In the genomic region with DNA sequence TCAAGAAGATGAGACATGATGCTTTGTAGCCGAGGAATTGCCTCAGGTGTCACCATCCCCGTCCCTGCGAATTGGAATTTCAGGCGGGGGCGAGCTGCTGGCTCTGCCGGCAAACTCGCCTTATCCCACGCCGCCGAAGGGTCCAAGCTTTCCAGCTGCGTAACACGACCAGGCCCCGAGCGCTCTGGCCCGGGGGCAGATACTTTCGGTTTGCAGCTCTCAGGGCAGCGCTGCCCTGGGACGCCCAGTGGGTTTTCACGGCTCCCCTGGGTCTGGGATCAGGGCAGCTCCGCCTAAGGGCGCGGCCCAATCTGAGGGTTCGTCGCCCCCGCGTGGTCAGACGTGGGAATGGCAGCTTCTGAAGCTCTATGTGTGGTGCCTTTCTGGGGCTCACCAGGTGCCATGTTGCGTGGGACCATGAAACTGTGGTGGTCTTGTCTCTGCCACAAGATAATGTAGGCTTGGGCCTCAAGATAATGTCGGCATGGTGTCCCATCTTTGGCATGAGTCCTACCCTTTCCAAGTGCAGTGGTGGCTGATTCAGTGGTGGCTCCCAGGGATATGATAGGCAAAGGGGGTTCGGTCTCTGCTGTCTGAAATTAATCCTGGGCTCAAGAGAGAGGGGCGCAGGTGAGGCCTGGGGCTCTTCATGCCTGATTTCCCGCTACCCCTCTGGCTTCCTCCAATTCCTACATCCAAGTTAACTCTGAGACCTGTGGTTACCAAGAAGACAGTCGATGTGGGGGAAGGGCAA, we compare ENCODE assay signal across 1 cellular context.
TF ChIP-seq lines count a peak whose summit lies in the region.

No MANE protein-coding gene starts in this region.

TF ChIP-seq in HepG2, 621 proteins besides CTCF, POLR2A, EP300 and RAD21 (continued from another document and continues in another):
- TF ChIP-seq, protein P1, sequence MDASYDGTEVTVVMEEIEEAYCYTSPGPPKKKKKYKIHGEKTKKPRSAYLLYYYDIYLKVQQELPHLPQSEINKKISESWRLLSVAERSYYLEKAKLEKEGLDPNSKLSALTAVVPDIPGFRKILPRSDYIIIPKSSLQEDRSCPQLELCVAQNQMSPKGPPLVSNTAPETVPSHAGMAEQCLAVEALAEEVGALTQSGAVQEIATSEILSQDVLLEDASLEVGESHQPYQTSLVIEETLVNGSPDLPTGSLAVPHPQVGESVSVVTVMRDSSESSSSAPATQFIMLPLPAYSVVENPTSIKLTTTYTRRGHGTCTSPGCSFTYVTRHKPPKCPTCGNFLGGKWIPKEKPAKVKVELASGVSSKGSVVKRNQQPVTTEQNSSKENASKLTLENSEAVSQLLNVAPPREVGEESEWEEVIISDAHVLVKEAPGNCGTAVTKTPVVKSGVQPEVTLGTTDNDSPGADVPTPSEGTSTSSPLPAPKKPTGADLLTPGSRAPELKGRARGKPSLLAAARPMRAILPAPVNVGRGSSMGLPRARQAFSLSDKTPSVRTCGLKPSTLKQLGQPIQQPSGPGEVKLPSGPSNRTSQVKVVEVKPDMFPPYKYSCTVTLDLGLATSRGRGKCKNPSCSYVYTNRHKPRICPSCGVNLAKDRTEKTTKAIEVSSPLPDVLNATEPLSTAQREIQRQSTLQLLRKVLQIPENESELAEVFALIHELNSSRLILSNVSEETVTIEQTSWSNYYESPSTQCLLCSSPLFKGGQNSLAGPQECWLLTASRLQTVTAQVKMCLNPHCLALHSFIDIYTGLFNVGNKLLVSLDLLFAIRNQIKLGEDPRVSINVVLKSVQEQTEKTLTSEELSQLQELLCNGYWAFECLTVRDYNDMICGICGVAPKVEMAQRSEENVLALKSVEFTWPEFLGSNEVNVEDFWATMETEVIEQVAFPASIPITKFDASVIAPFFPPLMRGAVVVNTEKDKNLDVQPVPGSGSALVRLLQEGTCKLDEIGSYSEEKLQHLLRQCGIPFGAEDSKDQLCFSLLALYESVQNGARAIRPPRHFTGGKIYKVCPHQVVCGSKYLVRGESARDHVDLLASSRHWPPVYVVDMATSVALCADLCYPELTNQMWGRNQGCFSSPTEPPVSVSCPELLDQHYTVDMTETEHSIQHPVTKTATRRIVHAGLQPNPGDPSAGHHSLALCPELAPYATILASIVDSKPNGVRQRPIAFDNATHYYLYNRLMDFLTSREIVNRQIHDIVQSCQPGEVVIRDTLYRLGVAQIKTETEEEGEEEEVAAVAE (CRISPR knock-in tag; IDR thresholded peaks at IDR 0.05; ENCODE audit: borderline replicate concordance) = peak; percentile 75
- TF ChIP-seq HDAC2 (CRISPR knock-in tag; IDR thresholded peaks at IDR 0.05) = peak; percentile 79
- TF ChIP-seq, protein P2, sequence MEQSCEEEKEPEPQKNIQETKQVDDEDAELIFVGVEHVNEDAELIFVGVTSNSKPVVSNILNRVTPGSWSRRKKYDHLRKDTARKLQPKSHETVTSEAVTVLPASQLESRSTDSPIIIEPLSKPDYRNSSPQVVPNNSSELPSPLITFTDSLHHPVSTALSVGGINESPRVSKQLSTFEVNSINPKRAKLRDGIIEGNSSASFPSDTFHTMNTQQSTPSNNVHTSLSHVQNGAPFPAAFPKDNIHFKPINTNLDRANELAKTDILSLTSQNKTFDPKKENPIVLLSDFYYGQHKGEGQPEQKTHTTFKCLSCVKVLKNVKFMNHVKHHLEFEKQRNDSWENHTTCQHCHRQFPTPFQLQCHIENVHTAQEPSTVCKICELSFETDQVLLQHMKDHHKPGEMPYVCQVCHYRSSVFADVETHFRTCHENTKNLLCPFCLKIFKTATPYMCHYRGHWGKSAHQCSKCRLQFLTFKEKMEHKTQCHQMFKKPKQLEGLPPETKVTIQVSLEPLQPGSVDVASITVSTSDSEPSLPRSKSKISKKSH (CRISPR knock-in tag; IDR thresholded peaks at IDR 0.05; ENCODE audit: borderline replicate concordance) = peak; percentile 95
- no peak for TF ChIP-seq KLF9 (CRISPR knock-in tag; IDR thresholded peaks at IDR 0.05; ENCODE audit: low read depth)
- peak; percentile 83; the same call in 1 of the 2 replicates for TF ChIP-seq HNRNPL (IDR thresholded peaks at IDR 0.05; ENCODE audit: low read depth, low read length)
- TF ChIP-seq, protein P3, sequence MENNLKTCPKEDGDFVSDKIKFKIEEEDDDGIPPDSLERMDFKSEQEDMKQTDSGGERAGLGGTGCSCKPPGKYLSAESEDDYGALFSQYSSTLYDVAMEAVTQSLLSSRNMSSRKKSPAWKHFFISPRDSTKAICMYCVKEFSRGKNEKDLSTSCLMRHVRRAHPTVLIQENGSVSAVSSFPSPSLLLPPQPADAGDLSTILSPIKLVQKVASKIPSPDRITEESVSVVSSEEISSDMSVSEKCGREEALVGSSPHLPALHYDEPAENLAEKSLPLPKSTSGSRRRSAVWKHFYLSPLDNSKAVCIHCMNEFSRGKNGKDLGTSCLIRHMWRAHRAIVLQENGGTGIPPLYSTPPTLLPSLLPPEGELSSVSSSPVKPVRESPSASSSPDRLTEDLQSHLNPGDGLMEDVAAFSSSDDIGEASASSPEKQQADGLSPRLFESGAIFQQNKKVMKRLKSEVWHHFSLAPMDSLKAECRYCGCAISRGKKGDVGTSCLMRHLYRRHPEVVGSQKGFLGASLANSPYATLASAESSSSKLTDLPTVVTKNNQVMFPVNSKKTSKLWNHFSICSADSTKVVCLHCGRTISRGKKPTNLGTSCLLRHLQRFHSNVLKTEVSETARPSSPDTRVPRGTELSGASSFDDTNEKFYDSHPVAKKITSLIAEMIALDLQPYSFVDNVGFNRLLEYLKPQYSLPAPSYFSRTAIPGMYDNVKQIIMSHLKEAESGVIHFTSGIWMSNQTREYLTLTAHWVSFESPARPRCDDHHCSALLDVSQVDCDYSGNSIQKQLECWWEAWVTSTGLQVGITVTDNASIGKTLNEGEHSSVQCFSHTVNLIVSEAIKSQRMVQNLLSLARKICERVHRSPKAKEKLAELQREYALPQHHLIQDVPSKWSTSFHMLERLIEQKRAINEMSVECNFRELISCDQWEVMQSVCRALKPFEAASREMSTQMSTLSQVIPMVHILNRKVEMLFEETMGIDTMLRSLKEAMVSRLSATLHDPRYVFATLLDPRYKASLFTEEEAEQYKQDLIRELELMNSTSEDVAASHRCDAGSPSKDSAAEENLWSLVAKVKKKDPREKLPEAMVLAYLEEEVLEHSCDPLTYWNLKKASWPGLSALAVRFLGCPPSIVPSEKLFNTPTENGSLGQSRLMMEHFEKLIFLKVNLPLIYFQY (CRISPR knock-in tag; IDR thresholded peaks at IDR 0.05; ENCODE audit: borderline replicate concordance) = peak; percentile 98
- peak; percentile 88; the same call in 1 of the 2 replicates for TF ChIP-seq ZNF224 (CRISPR knock-in tag; IDR thresholded peaks at IDR 0.05)
- TF ChIP-seq, protein P4, sequence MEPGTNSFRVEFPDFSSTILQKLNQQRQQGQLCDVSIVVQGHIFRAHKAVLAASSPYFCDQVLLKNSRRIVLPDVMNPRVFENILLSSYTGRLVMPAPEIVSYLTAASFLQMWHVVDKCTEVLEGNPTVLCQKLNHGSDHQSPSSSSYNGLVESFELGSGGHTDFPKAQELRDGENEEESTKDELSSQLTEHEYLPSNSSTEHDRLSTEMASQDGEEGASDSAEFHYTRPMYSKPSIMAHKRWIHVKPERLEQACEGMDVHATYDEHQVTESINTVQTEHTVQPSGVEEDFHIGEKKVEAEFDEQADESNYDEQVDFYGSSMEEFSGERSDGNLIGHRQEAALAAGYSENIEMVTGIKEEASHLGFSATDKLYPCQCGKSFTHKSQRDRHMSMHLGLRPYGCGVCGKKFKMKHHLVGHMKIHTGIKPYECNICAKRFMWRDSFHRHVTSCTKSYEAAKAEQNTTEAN (CRISPR knock-in tag; conservative IDR thresholded peaks at IDR 0.05) = 0 out of 2 replicates have a peak, but pooled peaks have one; percentile 9
- TF ChIP-seq MED1 (CRISPR knock-in tag; IDR thresholded peaks at IDR 0.05) = peak; percentile 55
- TF ChIP-seq SRSF1 (optimal IDR thresholded peaks at IDR 0.05; ENCODE audit: low read depth, low read length) = peak; percentile 56
- no peak for TF ChIP-seq REXO4 (CRISPR knock-in tag; IDR thresholded peaks at IDR 0.05; ENCODE audit: borderline replicate concordance)
- TF ChIP-seq SMC3 (IDR thresholded peaks at IDR 0.05; ENCODE audit: low read length) = peak; percentile 89
- TF ChIP-seq, protein P5, sequence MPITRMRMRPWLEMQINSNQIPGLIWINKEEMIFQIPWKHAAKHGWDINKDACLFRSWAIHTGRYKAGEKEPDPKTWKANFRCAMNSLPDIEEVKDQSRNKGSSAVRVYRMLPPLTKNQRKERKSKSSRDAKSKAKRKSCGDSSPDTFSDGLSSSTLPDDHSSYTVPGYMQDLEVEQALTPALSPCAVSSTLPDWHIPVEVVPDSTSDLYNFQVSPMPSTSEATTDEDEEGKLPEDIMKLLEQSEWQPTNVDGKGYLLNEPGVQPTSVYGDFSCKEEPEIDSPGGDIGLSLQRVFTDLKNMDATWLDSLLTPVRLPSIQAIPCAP (CRISPR knock-in tag; IDR thresholded peaks at IDR 0.05; ENCODE audit: low read depth) = peak; percentile 94
- peak; percentile 62; the same call in 1 of the 2 replicates for TF ChIP-seq ZNF335 (CRISPR knock-in tag; IDR thresholded peaks at IDR 0.05)
- peak; percentile 85; the same call in 1 of the 2 replicates for TF ChIP-seq KLF6 (CRISPR knock-in tag; IDR thresholded peaks at IDR 0.05)
- peak; percentile 44; the same call in 1 of the 2 replicates for TF ChIP-seq MIER3 (CRISPR knock-in tag; IDR thresholded peaks at IDR 0.05; ENCODE audit: borderline replicate concordance)
- TF ChIP-seq ZNF644 (CRISPR knock-in tag; IDR thresholded peaks at IDR 0.05; ENCODE audit: low read depth) = peak; percentile 77; the same call in 1 of the 2 replicates
- TF ChIP-seq ZNF350 (CRISPR knock-in tag; IDR thresholded peaks at IDR 0.05; ENCODE audit: borderline replicate concordance, low read depth) = peak; percentile 93
- no peak; the same call in 1 of the 2 replicates for TF ChIP-seq ZNF326 (CRISPR knock-in tag; IDR thresholded peaks at IDR 0.05; ENCODE audit: borderline replicate concordance)
- no peak for TF ChIP-seq NONO (IDR thresholded peaks at IDR 0.05)
- peak; percentile 72 for TF ChIP-seq NONO (CRISPR knock-in tag; conservative IDR thresholded peaks at IDR 0.05)
- TF ChIP-seq NRL (CRISPR knock-in tag; IDR thresholded peaks at IDR 0.05; ENCODE audit: borderline replicate concordance) = peak; percentile 88; the same call in 1 of the 2 replicates
- TF ChIP-seq ZNF598 (CRISPR knock-in tag; IDR thresholded peaks at IDR 0.05; ENCODE audit: borderline replicate concordance) = peak; percentile 99; the same call in 1 of the 2 replicates
- TF ChIP-seq, protein P6, sequence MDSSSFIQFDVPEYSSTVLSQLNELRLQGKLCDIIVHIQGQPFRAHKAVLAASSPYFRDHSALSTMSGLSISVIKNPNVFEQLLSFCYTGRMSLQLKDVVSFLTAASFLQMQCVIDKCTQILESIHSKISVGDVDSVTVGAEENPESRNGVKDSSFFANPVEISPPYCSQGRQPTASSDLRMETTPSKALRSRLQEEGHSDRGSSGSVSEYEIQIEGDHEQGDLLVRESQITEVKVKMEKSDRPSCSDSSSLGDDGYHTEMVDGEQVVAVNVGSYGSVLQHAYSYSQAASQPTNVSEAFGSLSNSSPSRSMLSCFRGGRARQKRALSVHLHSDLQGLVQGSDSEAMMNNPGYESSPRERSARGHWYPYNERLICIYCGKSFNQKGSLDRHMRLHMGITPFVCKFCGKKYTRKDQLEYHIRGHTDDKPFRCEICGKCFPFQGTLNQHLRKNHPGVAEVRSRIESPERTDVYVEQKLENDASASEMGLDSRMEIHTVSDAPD (CRISPR knock-in tag; IDR thresholded peaks at IDR 0.05) = peak; percentile 64; the same call in 1 of the 2 replicates
- peak; percentile 84; the same call in 1 of the 2 replicates for TF ChIP-seq KDM4B (CRISPR knock-in tag; IDR thresholded peaks at IDR 0.05)
- TF ChIP-seq, protein P7, sequence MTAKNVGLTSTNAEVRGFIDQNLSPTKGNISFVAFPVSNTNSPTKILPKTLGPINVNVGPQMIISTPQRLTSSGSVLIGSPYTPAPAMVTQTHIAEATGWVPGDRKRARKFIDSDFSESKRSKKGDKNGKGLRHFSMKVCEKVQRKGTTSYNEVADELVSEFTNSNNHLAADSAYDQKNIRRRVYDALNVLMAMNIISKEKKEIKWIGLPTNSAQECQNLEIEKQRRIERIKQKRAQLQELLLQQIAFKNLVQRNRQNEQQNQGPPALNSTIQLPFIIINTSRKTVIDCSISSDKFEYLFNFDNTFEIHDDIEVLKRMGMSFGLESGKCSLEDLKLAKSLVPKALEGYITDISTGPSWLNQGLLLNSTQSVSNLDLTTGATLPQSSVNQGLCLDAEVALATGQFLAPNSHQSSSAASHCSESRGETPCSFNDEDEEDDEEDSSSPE (CRISPR knock-in tag; IDR thresholded peaks at IDR 0.05) = peak; percentile 43; the same call in 1 of the 2 replicates
- TF ChIP-seq, protein P8, sequence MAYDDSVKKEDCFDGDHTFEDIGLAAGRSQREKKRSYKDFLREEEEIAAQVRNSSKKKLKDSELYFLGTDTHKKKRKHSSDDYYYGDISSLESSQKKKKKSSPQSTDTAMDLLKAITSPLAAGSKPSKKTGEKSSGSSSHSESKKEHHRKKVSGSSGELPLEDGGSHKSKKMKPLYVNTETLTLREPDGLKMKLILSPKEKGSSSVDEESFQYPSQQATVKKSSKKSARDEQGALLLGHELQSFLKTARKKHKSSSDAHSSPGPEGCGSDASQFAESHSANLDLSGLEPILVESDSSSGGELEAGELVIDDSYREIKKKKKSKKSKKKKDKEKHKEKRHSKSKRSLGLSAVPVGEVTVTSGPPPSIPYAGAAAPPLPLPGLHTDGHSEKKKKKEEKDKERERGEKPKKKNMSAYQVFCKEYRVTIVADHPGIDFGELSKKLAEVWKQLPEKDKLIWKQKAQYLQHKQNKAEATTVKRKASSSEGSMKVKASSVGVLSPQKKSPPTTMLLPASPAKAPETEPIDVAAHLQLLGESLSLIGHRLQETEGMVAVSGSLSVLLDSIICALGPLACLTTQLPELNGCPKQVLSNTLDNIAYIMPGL (CRISPR knock-in tag; IDR thresholded peaks at IDR 0.05; ENCODE audit: borderline replicate concordance in 1 of 2, low read depth in 1 of 2) = peak; percentile 98 to 99
- TF ChIP-seq, protein P9, sequence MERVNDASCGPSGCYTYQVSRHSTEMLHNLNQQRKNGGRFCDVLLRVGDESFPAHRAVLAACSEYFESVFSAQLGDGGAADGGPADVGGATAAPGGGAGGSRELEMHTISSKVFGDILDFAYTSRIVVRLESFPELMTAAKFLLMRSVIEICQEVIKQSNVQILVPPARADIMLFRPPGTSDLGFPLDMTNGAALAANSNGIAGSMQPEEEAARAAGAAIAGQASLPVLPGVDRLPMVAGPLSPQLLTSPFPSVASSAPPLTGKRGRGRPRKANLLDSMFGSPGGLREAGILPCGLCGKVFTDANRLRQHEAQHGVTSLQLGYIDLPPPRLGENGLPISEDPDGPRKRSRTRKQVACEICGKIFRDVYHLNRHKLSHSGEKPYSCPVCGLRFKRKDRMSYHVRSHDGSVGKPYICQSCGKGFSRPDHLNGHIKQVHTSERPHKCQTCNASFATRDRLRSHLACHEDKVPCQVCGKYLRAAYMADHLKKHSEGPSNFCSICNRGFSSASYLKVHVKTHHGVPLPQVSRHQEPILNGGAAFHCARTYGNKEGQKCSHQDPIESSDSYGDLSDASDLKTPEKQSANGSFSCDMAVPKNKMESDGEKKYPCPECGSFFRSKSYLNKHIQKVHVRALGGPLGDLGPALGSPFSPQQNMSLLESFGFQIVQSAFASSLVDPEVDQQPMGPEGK (CRISPR knock-in tag; IDR thresholded peaks at IDR 0.05) = peak; percentile 76
